ENCODE assay signal across 8 cellular contexts in the genomic region with DNA sequence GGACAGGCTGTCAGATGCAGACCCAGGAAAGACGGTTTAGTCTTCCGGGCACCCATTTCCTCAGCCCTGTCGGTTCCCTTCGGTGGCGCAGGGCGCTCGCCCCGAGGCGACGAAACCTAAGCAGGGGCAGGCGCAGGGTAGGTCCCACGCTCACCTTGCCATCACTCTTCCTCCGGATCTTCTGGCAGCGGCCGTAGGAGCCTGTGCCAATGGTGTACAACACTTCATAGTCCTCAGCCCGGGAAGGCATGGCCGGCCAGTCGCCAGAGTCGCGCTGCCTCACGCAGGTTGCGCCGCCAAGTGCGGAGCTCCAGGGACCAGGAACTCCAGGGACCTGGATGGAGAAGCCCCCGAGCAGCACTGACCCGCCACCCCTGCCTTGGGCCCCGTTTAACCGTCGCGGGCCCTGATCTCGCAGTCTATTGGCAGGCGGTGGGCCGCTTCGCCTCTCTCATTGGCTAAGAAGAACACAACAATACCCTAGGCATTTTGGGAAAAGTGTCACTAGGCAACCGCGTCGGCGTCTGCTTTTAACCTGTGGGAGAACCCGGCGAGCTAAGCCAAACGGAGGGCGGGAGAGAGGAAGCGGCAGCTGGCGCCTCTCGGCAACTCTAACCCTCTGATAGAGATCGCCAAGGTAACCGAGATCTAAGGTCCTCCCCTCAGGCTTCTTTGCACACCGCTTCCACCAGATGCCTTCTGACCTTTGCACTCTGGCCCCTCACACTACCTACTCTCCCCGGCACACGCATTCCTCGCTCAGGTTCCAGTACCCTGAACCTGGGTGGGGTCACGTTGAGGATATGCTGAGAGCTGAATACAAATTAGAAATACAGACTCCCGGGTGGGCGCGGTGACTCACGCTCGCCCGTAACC. TPM values are rescaled to one million over a fixed set of nuclear protein-coding genes. Genes with fewer than 3 reads are reported as not detected.
DNase-seq lines count a peak whose midpoint lies in the region; ATAC-seq and TF ChIP-seq lines count a peak whose summit lies in the region.

Gene NEK2, minus strand, starts transcription at position 392 of the 876 bp plus-strand sequence. Its CDS starts 142 bp downstream, at position 250.

- DNase-seq in Ammon's horn (ENCODE audit: low spot score) (peak; percentile 92), NCI-H446 (lab: John Stamatoyannopoulos, UW) (peak; percentile 90 to 96), cerebellum (ENCODE audit: low spot score) (peak; percentile 88), kidney epithelial cell (ENCODE audit: low read depth) (peak; percentile 91)
- DNase-seq in stimulated activated CD4-positive, alpha-beta T cell treated with anti-CD3 and anti-CD28 coated beads, Interleukin-15, amount 100 ng/mL, for 48 hours (ENCODE audit: low read depth in 2 of 2), result peak; percentile 75 to 83

- TF ChIP-seq CTCF in kidney epithelial cell (IDR thresholded peaks at IDR 0.05; ENCODE audit: insufficient read depth, low read length, poor library complexity, severe bottlenecking), result no peak

- H3K27me3 ChIP-seq in kidney epithelial cell (ENCODE audit: control insufficient read depth, insufficient read depth, low read length), result no peaks in the 10 kb centered on the region

- H3K36me3 ChIP-seq in kidney epithelial cell (ENCODE audit: control insufficient read depth, insufficient read depth, low read length), result no peaks in the 10 kb centered on the region

- H3K4me3 ChIP-seq in kidney epithelial cell (ENCODE audit: low read depth, low read length), result peak within 1 kb of the TSS; percentile 81

- ATAC-seq in GM19043 (IDR thresholded peaks at IDR 0.05; ENCODE audit: low read depth, unreplicated experiment) (peak; percentile 96), HG03354 (IDR thresholded peaks at IDR 0.05; ENCODE audit: poor library complexity, severe bottlenecking, unreplicated experiment) (peak; percentile 94)
- peak; percentile 97 to 98 for ATAC-seq in activated CD4-positive, CD25-positive, alpha-beta regulatory T cell treated with anti-CD3 and anti-CD28 coated beads, Interleukin-2, amount 50 U/mL, for 24 hours

RNA-seq across cellular contexts. Expression of gene NEK2, which starts in this region (rescaled TPM):
- total RNA-seq in cerebellum (10.3 TPM), kidney epithelial cell (4.3 and 4.4 TPM in 2 replicates)

Comparison
In these comparisons a context has a peak if more than half of its experiments do, and no peak if none do; other contexts are left out.
1. Peak in every context shown above with its lines: DNase-seq, ATAC-seq and H3K4me3 ChIP-seq.